Comparison of ENCODE assay signal across 8 cellular contexts in the genomic region with DNA sequence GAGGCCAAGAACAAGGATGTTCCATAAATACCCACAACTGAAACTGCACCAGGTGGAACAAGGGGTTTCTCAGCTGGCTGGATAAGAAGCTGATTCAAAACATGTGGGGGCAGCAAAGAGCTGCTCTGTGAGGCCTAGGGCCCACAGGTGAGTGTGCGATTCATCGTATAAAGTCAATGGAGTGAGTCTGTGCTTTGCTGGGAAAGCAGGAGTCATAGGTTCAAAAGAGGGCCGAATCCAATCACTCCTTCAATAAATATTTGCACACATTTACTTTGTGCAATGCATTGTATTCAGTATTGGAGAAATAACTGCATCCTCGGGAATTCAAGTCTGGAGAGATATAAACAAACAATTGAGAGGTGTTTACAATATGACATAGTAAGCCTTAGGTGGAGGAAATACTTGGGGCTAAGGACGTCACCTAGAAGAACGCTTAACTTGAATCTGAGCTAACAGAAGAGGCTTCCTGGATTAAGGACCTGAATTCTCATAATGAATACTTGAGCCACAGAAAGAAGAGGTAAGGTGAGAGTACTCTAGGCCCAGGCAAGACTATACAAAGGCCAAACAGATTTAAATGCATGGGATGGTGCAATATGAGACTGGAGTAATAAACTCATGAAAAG.
DNase-seq lines count a peak whose midpoint lies in the region; ATAC-seq, FAIRE-seq and TF ChIP-seq lines count a peak whose summit lies in the region.

No MANE protein-coding gene starts in this region.

- no peaks in the 10 kb centered on the region for H3K27me3 ChIP-seq in small intestine (ENCODE audit: control insufficient read depth in 2 of 2, insufficient read depth in 2 of 2, low read length in 2 of 2)

- POLR2A ChIA-PET in A549 (lab: Yijun Ruan, JAX): interaction anchor here (1.0 to 1.5 kb wide), 3 partner anchors 8 to 178 kb away, joined by 3 to 11 read pairs (median 4); no protein-coding TSS in a partner anchor

- peak; percentile 70 for TF ChIP-seq CTCF in A549 (IDR thresholded peaks at IDR 0.05)

- 1% methylated on average over 6 of the region's 6 CpGs for WGBS in A549 (ENCODE audit: missing lambda C conversion rate)
- 64 to 67% (median 66%) methylated on average over 6 of the region's 6 CpGs for WGBS in small intestine, 3 donors

- TF ChIP-seq EP300 in A549 (IDR thresholded peaks at IDR 0.05): peak; percentile 97; a peak in 4 of 5 replicates

- CTCF ChIA-PET in A549 (lab: Yijun Ruan, JAX): interaction anchor here (0.6 to 4.3 kb wide), 32 partner anchors 10 to 738 kb away, joined by 3 to 42 read pairs (median 4); no protein-coding TSS in a partner anchor

- ATAC-seq in A549 (peak; percentile 94 to 97), left cardiac atrium (peak; percentile 76)

- H3K4me1 ChIP-seq in A549 (peaks cover 65% of the 10 kb centered on the region), small intestine (ENCODE audit: control insufficient read depth in 2 of 2, insufficient read depth in 1 of 2, low read depth in 1 of 2, low read length in 1 of 2) (no peaks in the 10 kb centered on the region)

- no peak for TF ChIP-seq POLR2A in A549 (IDR thresholded peaks at IDR 0.05; ENCODE audit: low read length)

- peak; percentile 55 to 96 for DNase-seq in A549 (ENCODE audit: low read depth in 1 of 2, low spot score in 1 of 2)
- DNase-seq in GM19238 (ENCODE audit: insufficient read length, low spot score): peak; percentile 7
- peak; percentile 44 for DNase-seq in RPMI8226
- DNase-seq in left cardiac atrium: peak; percentile 30
- no peak for DNase-seq in NCI-H446 treated with DMSO at 0.1 percent for 48 hours (lab: John Stamatoyannopoulos, UW)
- no peak for DNase-seq in C1 segment of cervical spinal cord (lab: John Stamatoyannopoulos, UW)
- DNase-seq in NCI-H1694 (lab: John Stamatoyannopoulos, UW): no peak
- no peak for DNase-seq in small intestine

- H3K27ac ChIP-seq in A549 (peak overlapping the region; percentile 88 to 92), small intestine (ENCODE audit: low read depth in 1 of 2, low read length in 1 of 2) (no peak overlapping the region)

- TF ChIP-seq RAD21 in A549 (conservative IDR thresholded peaks at IDR 0.05 in 1 of 2, IDR thresholded peaks at IDR 0.05 in 1 of 2): peak; percentile 93 to 96

- H3K36me3 ChIP-seq in small intestine (ENCODE audit: control insufficient read depth in 2 of 2, insufficient read depth in 2 of 2, low read length in 2 of 2): no peaks in the 10 kb centered on the region

- intact Hi-C loops in left cardiac atrium (cut with DNase I): loop anchor here in 1 of 2 donors (5.0 kb wide), 1 partner anchor 124 kb away; the partner anchor contains the start of gene FILIP1

- H3K4me3 ChIP-seq in A549 (no peak overlapping the region), small intestine (ENCODE audit: low read depth in 1 of 2, low read length in 2 of 2) (no peak overlapping the region)

- FAIRE-seq in A549 (lab: Jason Lieb, UNC) (no peak), small intestine (lab: Jason Lieb, UNC) (no peak)

- H3K4me2 ChIP-seq in A549: peak overlapping the region; percentile 71

- H3K9me3 ChIP-seq in A549: no peaks in the 10 kb centered on the region
- H3K9me3 ChIP-seq in small intestine (ENCODE audit: control insufficient read depth, low read depth): no peaks in the 10 kb centered on the region

TF ChIP-seq in A549, 52 proteins besides CTCF, POLR2A, EP300 and RAD21 (continues in another document):
- TF ChIP-seq, protein P1, sequence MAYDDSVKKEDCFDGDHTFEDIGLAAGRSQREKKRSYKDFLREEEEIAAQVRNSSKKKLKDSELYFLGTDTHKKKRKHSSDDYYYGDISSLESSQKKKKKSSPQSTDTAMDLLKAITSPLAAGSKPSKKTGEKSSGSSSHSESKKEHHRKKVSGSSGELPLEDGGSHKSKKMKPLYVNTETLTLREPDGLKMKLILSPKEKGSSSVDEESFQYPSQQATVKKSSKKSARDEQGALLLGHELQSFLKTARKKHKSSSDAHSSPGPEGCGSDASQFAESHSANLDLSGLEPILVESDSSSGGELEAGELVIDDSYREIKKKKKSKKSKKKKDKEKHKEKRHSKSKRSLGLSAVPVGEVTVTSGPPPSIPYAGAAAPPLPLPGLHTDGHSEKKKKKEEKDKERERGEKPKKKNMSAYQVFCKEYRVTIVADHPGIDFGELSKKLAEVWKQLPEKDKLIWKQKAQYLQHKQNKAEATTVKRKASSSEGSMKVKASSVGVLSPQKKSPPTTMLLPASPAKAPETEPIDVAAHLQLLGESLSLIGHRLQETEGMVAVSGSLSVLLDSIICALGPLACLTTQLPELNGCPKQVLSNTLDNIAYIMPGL (CRISPR knock-in tag; IDR thresholded peaks at IDR 0.05; ENCODE audit: borderline replicate concordance): no peak
- TF ChIP-seq NPAS2 (CRISPR knock-in tag; IDR thresholded peaks at IDR 0.05; ENCODE audit: borderline replicate concordance) (no peak), BHLHE40 (IDR thresholded peaks at IDR 0.05; ENCODE audit: low read depth, low read length) (no peak), MYC (IDR thresholded peaks at IDR 0.05; ENCODE audit: borderline replicate concordance, low read length) (0 out of 2 replicates have a peak, but pooled peaks have one; percentile 49), JUNB (IDR thresholded peaks at IDR 0.05) (peak; percentile 91), TP53 (CRISPR knock-in tag; IDR thresholded peaks at IDR 0.05) (no peak), ZNF302 (CRISPR knock-in tag; IDR thresholded peaks at IDR 0.05) (no peak), ESRRA (IDR thresholded peaks at IDR 0.05; ENCODE audit: borderline replicate concordance, low read length) (no peak), TFCP2L1 (CRISPR knock-in tag; IDR thresholded peaks at IDR 0.05) (no peak), HOXB13 (CRISPR knock-in tag; IDR thresholded peaks at IDR 0.05; ENCODE audit: low read depth) (no peak; the same call in 1 of the 2 replicates), ZSCAN20 (CRISPR knock-in tag; IDR thresholded peaks at IDR 0.05) (peak; percentile 67; the same call in 1 of the 2 replicates), CBX8 (IDR thresholded peaks at IDR 0.05) (no peak), POLR2AphosphoS2 (conservative IDR thresholded peaks at IDR 0.05; ENCODE audit: low read length) (no peak), JUN (IDR thresholded peaks at IDR 0.05) (peak; percentile 93 to 94), BCL3 (IDR thresholded peaks at IDR 0.05) (peak; percentile 98), EHF (CRISPR knock-in tag; IDR thresholded peaks at IDR 0.05) (0 out of 2 replicates have a peak, but pooled peaks have one; percentile 62), FOSL2 (IDR thresholded peaks at IDR 0.05) (peak; percentile 56), FOSL2 (CRISPR knock-in tag; IDR thresholded peaks at IDR 0.05) (peak; percentile 93), ZFP36 (IDR thresholded peaks at IDR 0.05; ENCODE audit: borderline replicate concordance, partially characterized antibody) (peak; percentile 57), MAFK (IDR thresholded peaks at IDR 0.05; ENCODE audit: partially characterized antibody) (peak; percentile 37), CEBPB (IDR thresholded peaks at IDR 0.05) (peak; percentile 88 to 94), GATA3 (IDR thresholded peaks at IDR 0.05; ENCODE audit: borderline replicate concordance) (peak; percentile 98)
- TF ChIP-seq, protein P2, sequence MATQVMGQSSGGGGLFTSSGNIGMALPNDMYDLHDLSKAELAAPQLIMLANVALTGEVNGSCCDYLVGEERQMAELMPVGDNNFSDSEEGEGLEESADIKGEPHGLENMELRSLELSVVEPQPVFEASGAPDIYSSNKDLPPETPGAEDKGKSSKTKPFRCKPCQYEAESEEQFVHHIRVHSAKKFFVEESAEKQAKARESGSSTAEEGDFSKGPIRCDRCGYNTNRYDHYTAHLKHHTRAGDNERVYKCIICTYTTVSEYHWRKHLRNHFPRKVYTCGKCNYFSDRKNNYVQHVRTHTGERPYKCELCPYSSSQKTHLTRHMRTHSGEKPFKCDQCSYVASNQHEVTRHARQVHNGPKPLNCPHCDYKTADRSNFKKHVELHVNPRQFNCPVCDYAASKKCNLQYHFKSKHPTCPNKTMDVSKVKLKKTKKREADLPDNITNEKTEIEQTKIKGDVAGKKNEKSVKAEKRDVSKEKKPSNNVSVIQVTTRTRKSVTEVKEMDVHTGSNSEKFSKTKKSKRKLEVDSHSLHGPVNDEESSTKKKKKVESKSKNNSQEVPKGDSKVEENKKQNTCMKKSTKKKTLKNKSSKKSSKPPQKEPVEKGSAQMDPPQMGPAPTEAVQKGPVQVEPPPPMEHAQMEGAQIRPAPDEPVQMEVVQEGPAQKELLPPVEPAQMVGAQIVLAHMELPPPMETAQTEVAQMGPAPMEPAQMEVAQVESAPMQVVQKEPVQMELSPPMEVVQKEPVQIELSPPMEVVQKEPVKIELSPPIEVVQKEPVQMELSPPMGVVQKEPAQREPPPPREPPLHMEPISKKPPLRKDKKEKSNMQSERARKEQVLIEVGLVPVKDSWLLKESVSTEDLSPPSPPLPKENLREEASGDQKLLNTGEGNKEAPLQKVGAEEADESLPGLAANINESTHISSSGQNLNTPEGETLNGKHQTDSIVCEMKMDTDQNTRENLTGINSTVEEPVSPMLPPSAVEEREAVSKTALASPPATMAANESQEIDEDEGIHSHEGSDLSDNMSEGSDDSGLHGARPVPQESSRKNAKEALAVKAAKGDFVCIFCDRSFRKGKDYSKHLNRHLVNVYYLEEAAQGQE (IDR thresholded peaks at IDR 0.05): no peak
- TF ChIP-seq, protein P3, sequence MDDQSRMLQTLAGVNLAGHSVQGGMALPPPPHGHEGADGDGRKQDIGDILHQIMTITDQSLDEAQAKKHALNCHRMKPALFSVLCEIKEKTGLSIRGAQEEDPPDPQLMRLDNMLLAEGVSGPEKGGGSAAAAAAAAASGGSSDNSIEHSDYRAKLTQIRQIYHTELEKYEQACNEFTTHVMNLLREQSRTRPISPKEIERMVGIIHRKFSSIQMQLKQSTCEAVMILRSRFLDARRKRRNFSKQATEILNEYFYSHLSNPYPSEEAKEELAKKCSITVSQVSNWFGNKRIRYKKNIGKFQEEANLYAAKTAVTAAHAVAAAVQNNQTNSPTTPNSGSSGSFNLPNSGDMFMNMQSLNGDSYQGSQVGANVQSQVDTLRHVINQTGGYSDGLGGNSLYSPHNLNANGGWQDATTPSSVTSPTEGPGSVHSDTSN (IDR thresholded peaks at IDR 0.05): peak; percentile 51; the same call in 1 of the 2 replicates

Comparison
In these comparisons a context has a peak if more than half of its experiments do, and no peak if none do; other contexts are left out.
1. DNase-seq: peak in A549 (2 of 2), GM19238 (single experiment), RPMI8226 (single experiment) and left cardiac atrium (single experiment); none in NCI-H446 treated with DMSO at 0.1 percent for 48 hours (single experiment), C1 segment of cervical spinal cord (0 of 14), NCI-H1694 (single experiment) and small intestine (single experiment).
2. H3K27ac ChIP-seq: peak in A549 (2 of 2); none in small intestine (0 of 2).